ENCODE assay signal across 18 cellular contexts in the genomic region with DNA sequence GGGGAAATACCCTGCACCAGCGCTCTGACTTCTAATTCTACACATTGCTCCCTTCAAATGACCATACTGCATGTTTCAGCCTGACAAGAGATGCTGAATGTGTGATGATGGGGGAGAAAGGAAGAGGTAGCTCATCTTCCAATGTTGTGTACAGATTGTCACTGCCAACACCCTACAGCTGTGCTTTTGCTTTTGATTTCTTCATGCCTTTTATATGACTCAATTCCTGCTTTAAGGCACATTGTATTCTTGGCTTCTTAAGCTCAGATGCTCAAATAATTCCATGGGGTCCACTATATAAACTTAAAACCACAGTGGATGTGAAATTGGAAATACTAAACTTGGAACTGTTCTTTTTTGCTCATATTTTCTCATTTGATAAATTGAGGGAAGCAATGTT.
DNase-seq lines count a peak whose midpoint lies in the region; ATAC-seq, FAIRE-seq and TF ChIP-seq lines count a peak whose summit lies in the region.
"Had no signal": no experiment of that assay in that cellular context is flagged by ENCODE, and none has a peak within 500 bp of the region (broad histone marks: within the 10 kb centered on the region; RNA-seq: fewer than 3 reads in every experiment).

No MANE protein-coding gene starts in this region.

- BruUV-seq in MCF 10A (replicated peaks; lab: Mats Ljungman, UMichigan), result no TSS peak

- H3K9ac ChIP-seq in astrocyte (ENCODE audit: low read length), result no peak overlapping the region
- H3K9ac ChIP-seq in skeletal muscle satellite cell (ENCODE audit: low read depth, low read length), result peak overlapping the region; percentile 26

- H4K20me1 ChIP-seq in astrocyte (ENCODE audit: insufficient read depth, low read length), result no peaks in the 10 kb centered on the region

- no peak for TF ChIP-seq POLR2A in breast epithelium (IDR thresholded peaks at IDR 0.05)

- H3K27me3 Mint-ChIP-seq in MCF 10A (ENCODE audit: insufficient read depth, unreplicated experiment) (no peaks in the 10 kb centered on the region), astrocyte (ENCODE audit: low read depth, unreplicated experiment) (peaks cover 2% of the 10 kb centered on the region)
- H3K27me3 Mint-ChIP-seq in CD4-positive, alpha-beta T cell, result peaks cover 9% of the 10 kb centered on the region

- no peak overlapping the region for H3K27ac Mint-ChIP-seq in MCF 10A (ENCODE audit: low read depth, unreplicated experiment)
- no peak overlapping the region for H3K27ac Mint-ChIP-seq in astrocyte (ENCODE audit: unreplicated experiment)
- no peak overlapping the region for H3K27ac Mint-ChIP-seq in CD4-positive, alpha-beta T cell
- H3K27ac Mint-ChIP-seq: activated CD8-positive, alpha-beta T cell treated with anti-CD3 and anti-CD28 coated beads for 36 hours; activated naive CD8-positive, alpha-beta T cell treated with anti-CD3 and anti-CD28 coated beads for 36 hours had no signal

- CTCF ChIA-PET in MCF 10A (lab: Yijun Ruan, JAX), result interaction anchor here (0.5 to 9.3 kb wide), 11 partner anchors 56 to 647 kb away, joined by 3 to 128 read pairs (median 4); partner anchors contain the start of gene ARHGAP24
- CTCF ChIA-PET in CD4-positive, alpha-beta T cell (lab: Charles Lee), result no interaction called here

- no peaks in the 10 kb centered on the region for H3K36me3 Mint-ChIP-seq in MCF 10A (ENCODE audit: insufficient read depth, unreplicated experiment)
- H3K36me3 Mint-ChIP-seq in astrocyte (ENCODE audit: low read depth, unreplicated experiment), result no peaks in the 10 kb centered on the region
- no peaks in the 10 kb centered on the region for H3K36me3 Mint-ChIP-seq in CD4-positive, alpha-beta T cell (ENCODE audit: low read depth)
- H3K36me3 Mint-ChIP-seq: activated naive CD8-positive, alpha-beta T cell treated with anti-CD3 and anti-CD28 coated beads for 36 hours had no signal

- H3K4me3 ChIP-seq in breast epithelium (no peak overlapping the region), astrocyte (ENCODE audit: insufficient read depth, low read depth, low read length) (no peak overlapping the region), fibroblast of villous mesenchyme (ENCODE audit: low read depth, low read length) (no peak overlapping the region), skeletal muscle satellite cell (ENCODE audit: low read length) (no peak overlapping the region)
- H3K4me3 ChIP-seq: mucosa of descending colon, PC-9, smooth muscle cell, tibial artery had no signal

- no peak for FAIRE-seq in astrocyte (lab: Jason Lieb, UNC)

- no peak for TF ChIP-seq CTCF in MCF 10A (IDR thresholded peaks at IDR 0.05; ENCODE audit: unreplicated experiment)
- TF ChIP-seq CTCF in breast epithelium (IDR thresholded peaks at IDR 0.05), result no peak
- TF ChIP-seq CTCF in astrocyte (IDR thresholded peaks at IDR 0.05; ENCODE audit: insufficient read depth, low read depth, low read length), result no peak
- TF ChIP-seq CTCF in fibroblast of villous mesenchyme (IDR thresholded peaks at IDR 0.05; ENCODE audit: insufficient read depth, low read depth, low read length), result no peak
- TF ChIP-seq CTCF in CD4-positive, alpha-beta T cell (IDR thresholded peaks at IDR 0.05), result no peak

- no peaks in the 10 kb centered on the region for H3K9me3 ChIP-seq in breast epithelium
- no peaks in the 10 kb centered on the region for H3K9me3 ChIP-seq in astrocyte (ENCODE audit: insufficient read depth, low read depth, low read length)
- H3K9me3 ChIP-seq in skeletal muscle satellite cell (replicated peaks; ENCODE audit: low read length), result no peaks in the 10 kb centered on the region
- no peaks in the 10 kb centered on the region for H3K9me3 ChIP-seq in CD4-positive, alpha-beta T cell (ENCODE audit: control insufficient read depth, low read length)
- H3K9me3 ChIP-seq: mucosa of descending colon, tibial artery had no signal

- intact Hi-C loops in MCF 10A (cut with micrococcal nuclease) (loop anchor here (5.0 kb wide), 1 partner anchor 818 kb away; no protein-coding TSS in a partner anchor), breast epithelium (cut with DNase I; ENCODE audit: low total_unique reads) (no loop called here)
- intact Hi-C loops in CD4-positive, alpha-beta T cell (cut with DNase I, micrococcal nuclease), result no loop called here

- POLR2A ChIA-PET in MCF 10A (lab: Yijun Ruan, JAX), result interaction anchor here (1.0 to 3.8 kb wide), 4 partner anchors 61 to 597 kb away, joined by 3 to 26 read pairs (median 4); partner anchors contain the start of gene ARHGAP24
- POLR2A ChIA-PET in CD4-positive, alpha-beta T cell (lab: Charles Lee), result no interaction called here

- H3K4me3 Mint-ChIP-seq in MCF 10A (ENCODE audit: unreplicated experiment), result no peak overlapping the region
- H3K4me3 Mint-ChIP-seq in astrocyte (ENCODE audit: unreplicated experiment), result no peak overlapping the region
- H3K4me3 Mint-ChIP-seq in CD4-positive, alpha-beta T cell, result no peak overlapping the region
- H3K4me3 Mint-ChIP-seq: activated CD8-positive, alpha-beta T cell treated with anti-CD3 and anti-CD28 coated beads for 36 hours; activated naive CD8-positive, alpha-beta T cell treated with anti-CD3 and anti-CD28 coated beads for 36 hours had no signal

- peak; percentile 48 for DNase-seq in MCF 10A (ENCODE audit: unreplicated experiment)
- DNase-seq in breast epithelium (ENCODE audit: low spot score in 2 of 2), result no peak
- DNase-seq in astrocyte (ENCODE audit: low read depth), result peak; percentile 20
- peak; percentile 44 for DNase-seq in fibroblast of villous mesenchyme (ENCODE audit: low read depth)
- DNase-seq in ecto neural progenitor cell (ENCODE audit: low spot score), result no peak
- DNase-seq in CD4-positive, alpha-beta T cell, result no peak
- DNase-seq: activated CD8-positive, alpha-beta T cell treated with anti-CD3 and anti-CD28 coated beads for 36 hours; activated naive CD8-positive, alpha-beta T cell treated with anti-CD3 and anti-CD28 coated beads for 36 hours; DMS79; mucosa of descending colon; NCI-H2107; occipital lobe; PC-9; tibial artery had no signal

- no peak for ATAC-seq in CD4-positive, alpha-beta T cell (ENCODE audit: poor library complexity)
- ATAC-seq in GM18511 (IDR thresholded peaks at IDR 0.05; ENCODE audit: unreplicated experiment), result no peak
- ATAC-seq: activated CD8-positive, alpha-beta T cell treated with anti-CD3 and anti-CD28 coated beads for 36 hours; mucosa of descending colon had no signal

- H3K9me3 Mint-ChIP-seq in MCF 10A (ENCODE audit: unreplicated experiment) (no peaks in the 10 kb centered on the region), astrocyte (ENCODE audit: unreplicated experiment) (no peaks in the 10 kb centered on the region)
- no peaks in the 10 kb centered on the region for H3K9me3 Mint-ChIP-seq in CD4-positive, alpha-beta T cell
- H3K9me3 Mint-ChIP-seq: activated CD8-positive, alpha-beta T cell treated with anti-CD3 and anti-CD28 coated beads for 36 hours; activated naive CD8-positive, alpha-beta T cell treated with anti-CD3 and anti-CD28 coated beads for 36 hours had no signal

- H3K36me3 ChIP-seq in breast epithelium (no peaks in the 10 kb centered on the region), astrocyte (ENCODE audit: insufficient read depth, low read length) (no peaks in the 10 kb centered on the region), skeletal muscle satellite cell (ENCODE audit: insufficient read depth, low read length) (no peaks in the 10 kb centered on the region)
- H3K36me3 ChIP-seq: tibial artery had no signal

- no peak overlapping the region for H3K27ac ChIP-seq in breast epithelium
- H3K27ac ChIP-seq in astrocyte (ENCODE audit: low read depth, low read length), result no peak overlapping the region
- no peak overlapping the region for H3K27ac ChIP-seq in CD4-positive, alpha-beta T cell (ENCODE audit: low read depth, low read length)
- H3K27ac ChIP-seq: 22Rv1, PC-9, tibial artery had no signal

- H3K27me3 ChIP-seq in breast epithelium (no peaks in the 10 kb centered on the region), astrocyte (ENCODE audit: insufficient read depth, low read length) (peaks cover 3% of the 10 kb centered on the region), skeletal muscle satellite cell (ENCODE audit: control insufficient read depth, insufficient read depth, low read length) (no peaks in the 10 kb centered on the region)
- no peaks in the 10 kb centered on the region for H3K27me3 ChIP-seq in CD4-positive, alpha-beta T cell (ENCODE audit: control insufficient read depth, insufficient read depth, low read length)
- H3K27me3 ChIP-seq: tibial artery had no signal

- peaks cover 26% of the 10 kb centered on the region for H3K4me1 Mint-ChIP-seq in MCF 10A (ENCODE audit: insufficient read depth, unreplicated experiment)
- no peaks in the 10 kb centered on the region for H3K4me1 Mint-ChIP-seq in astrocyte (ENCODE audit: low read depth, unreplicated experiment)
- no peaks in the 10 kb centered on the region for H3K4me1 Mint-ChIP-seq in CD4-positive, alpha-beta T cell (ENCODE audit: low read depth)

- no peaks in the 10 kb centered on the region for H3K4me1 ChIP-seq in breast epithelium
- no peaks in the 10 kb centered on the region for H3K4me1 ChIP-seq in astrocyte (ENCODE audit: insufficient read depth, low read length)
- peaks cover 25% of the 10 kb centered on the region for H3K4me1 ChIP-seq in skeletal muscle satellite cell (ENCODE audit: control insufficient read depth, insufficient read depth, low read length)
- H3K4me1 ChIP-seq: tibial artery had no signal

- no peak overlapping the region for H3K4me2 ChIP-seq in astrocyte (ENCODE audit: low read length)
- H3K4me2 ChIP-seq in skeletal muscle satellite cell (ENCODE audit: low read length), result peak overlapping the region; percentile 1
- H3K4me2 ChIP-seq: PC-9, smooth muscle cell had no signal

- no peak overlapping the region for H2AFZ ChIP-seq in astrocyte (ENCODE audit: low read depth, low read length)
- H2AFZ ChIP-seq: PC-9 had no signal

- no peaks in the 10 kb centered on the region for H3K79me2 ChIP-seq in astrocyte (ENCODE audit: insufficient read depth, low read length)

Comparison
In these comparisons a context has a peak if more than half of its experiments do, and no peak if none do; other contexts are left out.
1. DNase-seq: peak in MCF 10A (single experiment), astrocyte (single experiment) and fibroblast of villous mesenchyme (single experiment); none in breast epithelium (0 of 2), ecto neural progenitor cell (single experiment) and CD4-positive, alpha-beta T cell (0 of 10).